ENCODE assay signal across 32 cellular contexts in the genomic region with DNA sequence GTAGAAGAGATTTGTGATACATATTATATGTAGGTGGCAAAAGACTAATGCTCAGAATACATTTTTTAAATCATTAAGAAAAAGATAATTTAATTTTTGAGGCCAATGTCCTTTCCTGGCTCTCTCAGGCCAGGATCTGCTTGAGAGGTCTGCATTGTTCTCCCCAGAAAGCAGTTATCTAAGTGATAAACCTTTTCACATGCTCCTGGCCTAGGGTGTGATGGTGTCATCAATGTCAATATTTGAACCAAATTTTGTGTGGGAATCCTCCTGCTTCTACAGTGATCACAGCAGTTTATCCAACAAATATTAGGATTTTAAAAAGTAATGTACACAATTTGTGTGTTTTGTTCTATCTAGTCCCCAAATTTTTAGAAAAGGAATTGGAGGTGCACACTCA.
"Had no signal": no experiment of that assay in that cellular context is flagged by ENCODE, and none has a peak within 500 bp of the region (broad histone marks: within the 10 kb centered on the region; RNA-seq: fewer than 3 reads in every experiment).

No MANE protein-coding gene starts in this region.

- ATAC-seq: activated CD8-positive, alpha-beta T cell treated with anti-CD3 and anti-CD28 coated beads for 36 hours; activated naive CD4-positive, alpha-beta T cell treated with anti-CD3 and anti-CD28 coated beads, Interleukin-2, amount 50 U/mL, for 72 hours; activated T-cell treated with anti-CD3 and anti-CD28 coated beads, Interleukin-2, amount 50 U/mL, for 4 hours; activated T-cell treated with anti-CD3 and anti-CD28 coated beads, Interleukin-2, amount 50 U/mL, for 72 hours; activated T-helper 17 cell treated with anti-CD3 and anti-CD28 coated beads, Interleukin-2, amount 50 U/mL, for 72 hours; body of pancreas had no signal

- H3K36me3 ChIP-seq: adrenal gland, brain microvascular endothelial cell, breast epithelium had no signal

- H3K4me3 ChIP-seq: adrenal gland, body of pancreas, breast epithelium had no signal

- H3K4me1 ChIP-seq: adrenal gland, body of pancreas, breast epithelium had no signal

- H3K9me3 ChIP-seq: adrenal gland, body of pancreas, breast epithelium had no signal

- H3K27me3 ChIP-seq: adrenal gland, body of pancreas, brain microvascular endothelial cell, breast epithelium had no signal

- H3K27ac ChIP-seq: adrenal gland, body of pancreas, brain microvascular endothelial cell, breast epithelium, VCaP had no signal

- DNase-seq: activated B cell treated with CpG ODN at 0.5 μM for 24 hours; activated CD4-positive, alpha-beta memory T cell treated with anti-CD3 and anti-CD28 coated beads for 36 hours; activated CD4-positive, alpha-beta T cell treated with anti-CD3 and anti-CD28 coated beads for 4 hours; activated CD4-positive, alpha-beta T cell treated with anti-CD3 and anti-CD28 coated beads, Interleukin-2, amount 10 ng/mL, durations not matched to agents 24 days and 14 days; activated CD4-positive, alpha-beta T cell treated with anti-CD3 and anti-CD28 coated beads, Interleukin-2, amount 50 U/mL, for 1 hour; activated CD4-positive, alpha-beta T cell treated with anti-CD3 and anti-CD28 coated beads, Interleukin-2, amount 50 U/mL, for 4 hours; activated CD4-positive, CD25-positive, alpha-beta regulatory T cell treated with anti-CD3 and anti-CD28 coated beads, Interleukin-2, amount 50 U/mL, for 72 hours; activated CD8-positive, alpha-beta memory T cell treated with anti-CD3 and anti-CD28 coated beads, Interleukin-2, amount 50 U/mL, for 4 hours; activated CD8-positive, alpha-beta T cell treated with anti-CD3 and anti-CD28 coated beads for 36 hours; activated effector memory CD4-positive, alpha-beta T cell treated with anti-CD3 and anti-CD28 coated beads, Interleukin-2, amount 50 U/mL, for 16 hours; activated gamma-delta T cell treated with Interleukin-2 at 50 U/mL for 16 hours; activated naive CD4-positive, alpha-beta T cell; activated naive CD4-positive, alpha-beta T cell treated with anti-CD3 and anti-CD28 coated beads for 36 hours; activated naive CD4-positive, alpha-beta T cell treated with anti-CD3 and anti-CD28 coated beads, Interleukin-2, amount 50 U/mL, for 16 hours; activated naive CD8-positive, alpha-beta T cell treated with anti-CD3 and anti-CD28 coated beads for 36 hours; activated T-cell treated with anti-CD3 and anti-CD28 coated beads for 4 hours; activated T-cell treated with anti-CD3 and anti-CD28 coated beads, Interleukin-2, amount 50 U/mL, for 1 hour; activated T-cell treated with anti-CD3 and anti-CD28 coated beads, Interleukin-2, amount 50 U/mL, for 4 hours; activated T-cell treated with anti-CD3 and anti-CD28 coated beads, Interleukin-2, amount 50 U/mL, for 72 hours; adrenal gland; amniotic stem cell; aorta; body of pancreas; brain microvascular endothelial cell; central memory CD4-positive, alpha-beta T cell; T-helper 1 cell; T-helper 2 cell; T-helper 9 cell had no signal
